16 cellular contexts compared by ENCODE assay signal in the genomic region with DNA sequence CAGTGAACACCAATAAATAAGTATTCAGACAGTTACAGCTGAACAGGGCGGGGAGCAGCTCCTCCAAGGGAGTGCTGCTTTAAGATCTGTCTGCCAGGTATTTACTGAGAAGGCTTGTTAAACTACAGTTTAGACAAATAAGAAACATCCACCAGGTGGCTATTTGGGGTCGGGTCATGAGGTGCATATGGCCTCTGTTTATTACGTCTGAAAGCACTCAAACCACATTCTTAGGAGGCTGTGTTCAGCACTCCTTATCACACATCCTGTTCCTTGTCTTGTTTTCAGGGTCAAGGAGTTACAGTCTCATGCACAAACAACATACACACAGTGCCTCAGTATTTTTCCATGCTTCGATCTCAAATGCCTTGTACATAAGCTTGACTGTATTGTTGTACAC.
DNase-seq lines count a peak whose midpoint lies in the region; TF ChIP-seq lines count a peak whose summit lies in the region.
"Had no signal": no experiment of that assay in that cellular context is flagged by ENCODE, and none has a peak within 500 bp of the region (broad histone marks: within the 10 kb centered on the region; RNA-seq: fewer than 3 reads in every experiment).

No MANE protein-coding gene starts in this region.

- DNase-seq in CMK (ENCODE audit: low read depth) (peak; percentile 52), NAMALWA (ENCODE audit: low spot score) (peak; percentile 22), cardiac fibroblast (ENCODE audit: low read depth in 2 of 2) (peak; percentile 22 to 58), iris pigment epithelial cell (ENCODE audit: low read depth) (peak; percentile 12), H4 (ENCODE audit: low spot score) (no peak), activated gamma-delta T cell treated with Interleukin-2 at 50 U/mL for 16 hours (no peak)
- DNase-seq in activated CD4-positive, CD25-positive, alpha-beta regulatory T cell treated with anti-CD3 and anti-CD28 coated beads, Interleukin-2, amount 50 U/mL, for 72 hours, result no peak
- no peak for DNase-seq in activated T-helper 1 cell treated with anti-CD3 and anti-CD28 coated beads, Interleukin-12 subunit alpha, Interleukin-12 subunit beta, Interleukin-2, Interleukin-4 antibody, amounts not matched to agents 30 ng/mL and 10 ng/mL and 1 ng/mL, durations not matched to agents 14 hours and 24 hours and 36 hours (ENCODE audit: low spot score)
- DNase-seq: Calu3, Karpas-422, MV-4-11, NCI-H1436 treated with DMSO at 0.1 percent for 48 hours, NCI-H345, NCI-H526 treated with DMSO at 0.1 percent for 48 hours, PC-3 had no signal

- H3K27me3 Mint-ChIP-seq in activated T-helper 1 cell treated with anti-CD3 and anti-CD28 coated beads, Interleukin-12 subunit alpha, Interleukin-12 subunit beta, Interleukin-2, Interleukin-4 antibody, amounts not matched to agents 30 ng/mL and 10 ng/mL and 1 ng/mL, durations not matched to agents 14 hours and 24 hours and 36 hours (ENCODE audit: insufficient read depth), result no peaks in the 10 kb centered on the region

- H3K9me3 Mint-ChIP-seq in activated T-helper 1 cell treated with anti-CD3 and anti-CD28 coated beads, Interleukin-12 subunit alpha, Interleukin-12 subunit beta, Interleukin-2, Interleukin-4 antibody, amounts not matched to agents 30 ng/mL and 10 ng/mL and 1 ng/mL, durations not matched to agents 14 hours and 24 hours and 36 hours, result peaks cover 7% of the 10 kb centered on the region

- intact Hi-C loops in activated T-helper 1 cell treated with anti-CD3 and anti-CD28 coated beads, Interleukin-12 subunit alpha, Interleukin-12 subunit beta, Interleukin-2, Interleukin-4 antibody, amounts not matched to agents 30 ng/mL and 10 ng/mL and 1 ng/mL, durations not matched to agents 14 hours and 24 hours and 36 hours (cut with micrococcal nuclease), result no loop called here

- no peaks in the 10 kb centered on the region for H3K36me3 Mint-ChIP-seq in activated T-helper 1 cell treated with anti-CD3 and anti-CD28 coated beads, Interleukin-12 subunit alpha, Interleukin-12 subunit beta, Interleukin-2, Interleukin-4 antibody, amounts not matched to agents 30 ng/mL and 10 ng/mL and 1 ng/mL, durations not matched to agents 14 hours and 24 hours and 36 hours (ENCODE audit: low read depth)
- H3K36me3 Mint-ChIP-seq: CD14-positive monocyte had no signal

- no peak overlapping the region for H3K4me3 ChIP-seq in cardiac fibroblast (replicated peaks in 1 of 2; ENCODE audit: low read depth in 2 of 2, low read length in 2 of 2)

- no peak overlapping the region for H3K27ac Mint-ChIP-seq in activated T-helper 1 cell treated with anti-CD3 and anti-CD28 coated beads, Interleukin-12 subunit alpha, Interleukin-12 subunit beta, Interleukin-2, Interleukin-4 antibody, amounts not matched to agents 30 ng/mL and 10 ng/mL and 1 ng/mL, durations not matched to agents 14 hours and 24 hours and 36 hours
- H3K27ac Mint-ChIP-seq: CD14-positive monocyte had no signal

- no peaks in the 10 kb centered on the region for H3K4me1 Mint-ChIP-seq in activated T-helper 1 cell treated with anti-CD3 and anti-CD28 coated beads, Interleukin-12 subunit alpha, Interleukin-12 subunit beta, Interleukin-2, Interleukin-4 antibody, amounts not matched to agents 30 ng/mL and 10 ng/mL and 1 ng/mL, durations not matched to agents 14 hours and 24 hours and 36 hours (ENCODE audit: low read depth)
- H3K4me1 Mint-ChIP-seq: CD14-positive monocyte had no signal

- no peak for TF ChIP-seq CTCF in cardiac fibroblast (IDR thresholded peaks at IDR 0.05; ENCODE audit: low read depth, low read length)

- H3K4me3 Mint-ChIP-seq in activated T-helper 1 cell treated with anti-CD3 and anti-CD28 coated beads, Interleukin-12 subunit alpha, Interleukin-12 subunit beta, Interleukin-2, Interleukin-4 antibody, amounts not matched to agents 30 ng/mL and 10 ng/mL and 1 ng/mL, durations not matched to agents 14 hours and 24 hours and 36 hours, result no peak overlapping the region
- H3K4me3 Mint-ChIP-seq: CD14-positive monocyte had no signal

Comparison
In these comparisons a context has a peak if more than half of its experiments do, and no peak if none do; other contexts are left out.
1. DNase-seq: peak in CMK (single experiment), NAMALWA (single experiment), cardiac fibroblast (2 of 2) and iris pigment epithelial cell (single experiment); none in H4 (single experiment), activated CD4-positive, CD25-positive, alpha-beta regulatory T cell treated with anti-CD3 and anti-CD28 coated beads, Interleukin-2, amount 50 U/mL, for 72 hours (single experiment), activated gamma-delta T cell treated with Interleukin-2 at 50 U/mL for 16 hours (single experiment) and activated T-helper 1 cell treated with anti-CD3 and anti-CD28 coated beads, Interleukin-12 subunit alpha, Interleukin-12 subunit beta, Interleukin-2, Interleukin-4 antibody, amounts not matched to agents 30 ng/mL and 10 ng/mL and 1 ng/mL, durations not matched to agents 14 hours and 24 hours and 36 hours (single experiment).